29 cellular contexts compared by ENCODE assay signal in genomic region chr10:98994030-98994429, GRCh38.
DNase-seq lines count a peak whose midpoint lies in the region; ATAC-seq lines count a peak whose summit lies in the region.
"Had no signal": no experiment of that assay in that cellular context is flagged by ENCODE, and none has a peak within 500 bp of the region (broad histone marks: within the 10 kb centered on the region; RNA-seq: fewer than 3 reads in every experiment).

No MANE protein-coding gene starts in this region.

- peak; percentile 42 for ATAC-seq in stimulated activated naive CD8-positive, alpha-beta T cell treated with anti-CD3 and anti-CD28 coated beads, Interleukin-15, amount 100 ng/mL, for 72 hours
- no peak for ATAC-seq in stimulated activated naive CD8-positive, alpha-beta T cell treated with anti-CD3 and anti-CD28 coated beads, Interleukin-15, Interleukin-2, amounts not matched to agents 100 U/mL and 50 U/mL, for 24 hours
- ATAC-seq in HG02610 (IDR thresholded peaks at IDR 0.05; ENCODE audit: unreplicated experiment) (peak; percentile 72), HG03378 (IDR thresholded peaks at IDR 0.05; ENCODE audit: unreplicated experiment) (peak; percentile 61), GM19023 (IDR thresholded peaks at IDR 0.05; ENCODE audit: unreplicated experiment) (no peak), HG02885 (IDR thresholded peaks at IDR 0.05; ENCODE audit: poor library complexity, unreplicated experiment) (no peak)
- ATAC-seq: Right ventricle myocardium inferior, SK-N-SH treated with all-trans-retinoic acid at 6 μM for 48 hours, T-helper 17 cell had no signal

- no peak overlapping the region for H3K4me3 Mint-ChIP-seq in stimulated activated naive CD8-positive, alpha-beta T cell treated with anti-CD3 and anti-CD28 coated beads, Interleukin-15, amount 100 ng/mL, for 72 hours
- H3K4me3 Mint-ChIP-seq: CD14-positive monocyte; CD8-positive, alpha-beta memory T cell; IgD-negative memory B cell; T-helper 17 cell had no signal

- no peaks in the 10 kb centered on the region for H3K9me3 Mint-ChIP-seq in stimulated activated naive CD8-positive, alpha-beta T cell treated with anti-CD3 and anti-CD28 coated beads, Interleukin-15, amount 100 ng/mL, for 72 hours

- no peak for DNase-seq in stimulated activated naive CD8-positive, alpha-beta T cell treated with anti-CD3 and anti-CD28 coated beads, Interleukin-15, amount 100 ng/mL, for 72 hours
- no peak for DNase-seq in stimulated activated naive CD8-positive, alpha-beta T cell treated with anti-CD3 and anti-CD28 coated beads, Interleukin-15, Interleukin-2, amounts not matched to agents 100 U/mL and 50 U/mL, for 24 hours
- no peak for DNase-seq in NCI-H2227 treated with DMSO at 0.1 percent for 48 hours (lab: John Stamatoyannopoulos, UW)
- DNase-seq: BE2C; CD8-positive, alpha-beta memory T cell; DMS 273 treated with DMSO at 0.1 percent for 48 hours; DMS79; EL; GDM1; GM23248; H7; MM.1S; NCI-H1092; NCI-H1417 treated with DMSO at 0.1 percent for 48 hours; NCI-H1694 treated with DMSO at 0.1 percent for 48 hours; NCI-H2171 treated with DMSO at 0.1 percent for 48 hours; NCI-H524; NCI-H748 treated with DMSO at 0.1 percent for 48 hours; NK-92 treated with Interleukin-12 subunit alpha and Interleukin-12 subunit beta, amount 100 ng/mL, for 24 hours; PC-9; T-helper 17 cell had no signal

- no peaks in the 10 kb centered on the region for H3K27me3 Mint-ChIP-seq in stimulated activated naive CD8-positive, alpha-beta T cell treated with anti-CD3 and anti-CD28 coated beads, Interleukin-15, amount 100 ng/mL, for 72 hours
- H3K27me3 Mint-ChIP-seq: CD8-positive, alpha-beta memory T cell; IgD-negative memory B cell; T-helper 17 cell had no signal

- H3K4me1 Mint-ChIP-seq in stimulated activated naive CD8-positive, alpha-beta T cell treated with anti-CD3 and anti-CD28 coated beads, Interleukin-15, amount 100 ng/mL, for 72 hours, result no peaks in the 10 kb centered on the region
- H3K4me1 Mint-ChIP-seq: CD14-positive monocyte; CD8-positive, alpha-beta memory T cell; IgD-negative memory B cell; T-helper 17 cell had no signal

- no peak overlapping the region for H3K27ac Mint-ChIP-seq in stimulated activated naive CD8-positive, alpha-beta T cell treated with anti-CD3 and anti-CD28 coated beads, Interleukin-15, amount 100 ng/mL, for 72 hours
- H3K27ac Mint-ChIP-seq: CD14-positive monocyte; CD8-positive, alpha-beta memory T cell; IgD-negative memory B cell; T-helper 17 cell had no signal

Comparison
In these comparisons a context has a peak if more than half of its experiments do, and no peak if none do; other contexts are left out.
1. ATAC-seq: peak in stimulated activated naive CD8-positive, alpha-beta T cell treated with anti-CD3 and anti-CD28 coated beads, Interleukin-15, amount 100 ng/mL, for 72 hours (single experiment), HG02610 (single experiment) and HG03378 (single experiment); none in stimulated activated naive CD8-positive, alpha-beta T cell treated with anti-CD3 and anti-CD28 coated beads, Interleukin-15, Interleukin-2, amounts not matched to agents 100 U/mL and 50 U/mL, for 24 hours (single experiment), GM19023 (single experiment) and HG02885 (single experiment).